9 cellular contexts compared by ENCODE assay signal in the genomic region with DNA sequence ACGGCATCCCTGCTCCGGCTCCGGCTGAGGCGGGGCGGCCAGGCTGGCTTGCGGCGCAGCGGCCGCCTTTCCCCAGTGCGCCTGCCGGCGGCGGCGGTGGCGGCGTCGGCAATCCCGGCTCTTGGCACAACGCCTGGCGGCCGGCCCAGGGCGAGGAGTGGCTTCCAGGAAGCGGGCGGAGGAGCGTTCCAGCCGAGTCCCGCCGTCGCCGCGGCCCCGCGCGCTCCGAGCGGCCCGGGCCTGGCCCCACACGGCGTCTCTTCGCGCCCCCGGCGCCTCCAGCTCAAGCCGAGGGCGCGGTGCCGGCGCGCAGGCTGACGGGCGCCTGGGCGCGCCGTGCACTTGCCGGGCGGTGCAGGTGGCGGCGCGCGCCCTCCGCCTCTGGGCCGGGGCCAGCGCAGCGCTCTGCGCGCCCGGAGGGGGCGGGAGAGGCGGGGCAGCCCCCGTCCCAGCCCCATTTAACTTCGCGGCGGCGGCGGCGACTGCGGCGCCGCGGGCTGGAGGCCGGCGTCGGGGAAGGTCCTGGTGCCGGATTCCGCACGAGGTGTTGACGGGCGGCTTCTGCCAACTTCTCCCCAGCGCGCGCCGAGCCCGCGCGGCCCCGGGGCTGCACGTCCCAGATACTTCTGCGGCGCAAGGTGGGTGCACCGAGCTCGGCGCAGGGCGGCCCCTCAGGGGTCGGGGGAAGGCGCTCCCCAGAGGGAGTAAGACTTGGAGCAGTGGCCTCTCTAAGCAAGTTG.
DNase-seq lines count a peak whose midpoint lies in the region; ATAC-seq and TF ChIP-seq lines count a peak whose summit lies in the region.
"Had no signal": no experiment of that assay in that cellular context is flagged by ENCODE, and none has a peak within 500 bp of the region (broad histone marks: within the 10 kb centered on the region; RNA-seq: fewer than 3 reads in every experiment).

A gene with protein sequence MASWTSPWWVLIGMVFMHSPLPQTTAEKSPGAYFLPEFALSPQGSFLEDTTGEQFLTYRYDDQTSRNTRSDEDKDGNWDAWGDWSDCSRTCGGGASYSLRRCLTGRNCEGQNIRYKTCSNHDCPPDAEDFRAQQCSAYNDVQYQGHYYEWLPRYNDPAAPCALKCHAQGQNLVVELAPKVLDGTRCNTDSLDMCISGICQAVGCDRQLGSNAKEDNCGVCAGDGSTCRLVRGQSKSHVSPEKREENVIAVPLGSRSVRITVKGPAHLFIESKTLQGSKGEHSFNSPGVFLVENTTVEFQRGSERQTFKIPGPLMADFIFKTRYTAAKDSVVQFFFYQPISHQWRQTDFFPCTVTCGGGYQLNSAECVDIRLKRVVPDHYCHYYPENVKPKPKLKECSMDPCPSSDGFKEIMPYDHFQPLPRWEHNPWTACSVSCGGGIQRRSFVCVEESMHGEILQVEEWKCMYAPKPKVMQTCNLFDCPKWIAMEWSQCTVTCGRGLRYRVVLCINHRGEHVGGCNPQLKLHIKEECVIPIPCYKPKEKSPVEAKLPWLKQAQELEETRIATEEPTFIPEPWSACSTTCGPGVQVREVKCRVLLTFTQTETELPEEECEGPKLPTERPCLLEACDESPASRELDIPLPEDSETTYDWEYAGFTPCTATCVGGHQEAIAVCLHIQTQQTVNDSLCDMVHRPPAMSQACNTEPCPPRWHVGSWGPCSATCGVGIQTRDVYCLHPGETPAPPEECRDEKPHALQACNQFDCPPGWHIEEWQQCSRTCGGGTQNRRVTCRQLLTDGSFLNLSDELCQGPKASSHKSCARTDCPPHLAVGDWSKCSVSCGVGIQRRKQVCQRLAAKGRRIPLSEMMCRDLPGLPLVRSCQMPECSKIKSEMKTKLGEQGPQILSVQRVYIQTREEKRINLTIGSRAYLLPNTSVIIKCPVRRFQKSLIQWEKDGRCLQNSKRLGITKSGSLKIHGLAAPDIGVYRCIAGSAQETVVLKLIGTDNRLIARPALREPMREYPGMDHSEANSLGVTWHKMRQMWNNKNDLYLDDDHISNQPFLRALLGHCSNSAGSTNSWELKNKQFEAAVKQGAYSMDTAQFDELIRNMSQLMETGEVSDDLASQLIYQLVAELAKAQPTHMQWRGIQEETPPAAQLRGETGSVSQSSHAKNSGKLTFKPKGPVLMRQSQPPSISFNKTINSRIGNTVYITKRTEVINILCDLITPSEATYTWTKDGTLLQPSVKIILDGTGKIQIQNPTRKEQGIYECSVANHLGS (N-terminal part only) (plus strand): TSS at position 485 of the 740 bp plus-strand sequence. CDS start 1,639 bp downstream, outside the sequence.

- H3K9me3 ChIP-seq in iPS-15b (ENCODE audit: control insufficient read depth, insufficient read depth, low read length): no peaks in the 10 kb centered on the region

- DNase-seq in GM03348 (ENCODE audit: low spot score) (peak; percentile 76), astrocyte of the spinal cord (ENCODE audit: low read depth, low spot score) (peak; percentile 11), retinal pigment epithelial cell (ENCODE audit: low read depth) (no peak)
- DNase-seq in activated effector memory CD4-positive, alpha-beta T cell treated with anti-CD3 and anti-CD28 coated beads, Interleukin-2, amount 50 U/mL, for 16 hours: no peak
- no peak for DNase-seq in activated CD4-positive, CD25-positive, alpha-beta regulatory T cell (lab: John Stamatoyannopoulos, UW)

- peaks cover 44% of the 10 kb centered on the region for H3K27me3 ChIP-seq in iPS-15b (ENCODE audit: control insufficient read depth, insufficient read depth, low read length)

- H3K36me3 ChIP-seq in iPS-15b (ENCODE audit: control insufficient read depth, insufficient read depth, low read length): no peaks in the 10 kb centered on the region

- ATAC-seq in HG03342 (IDR thresholded peaks at IDR 0.05; ENCODE audit: unreplicated experiment): no peak
- no peak for ATAC-seq in HG03135 (IDR thresholded peaks at IDR 0.05; ENCODE audit: unreplicated experiment)
- ATAC-seq: Panc1 had no signal

- H3K4me3 ChIP-seq in astrocyte of the spinal cord (ENCODE audit: low read depth, low read length) (no peak within 1 kb of the TSS), iPS-15b (ENCODE audit: low read depth, low read length) (peak within 1 kb of the TSS; percentile 61), retinal pigment epithelial cell (ENCODE audit: low read length) (peak within 1 kb of the TSS; percentile 59)

- peaks cover 2% of the 10 kb centered on the region for H3K4me1 ChIP-seq in iPS-15b (ENCODE audit: control insufficient read depth, insufficient read depth, low read length)

- in situ Hi-C loops in astrocyte of the spinal cord (cut with HindIII; ENCODE audit: low sequenced_read_pairs): no loop called here

- H3K9ac ChIP-seq in iPS-15b (ENCODE audit: low read depth, low read length): no peak within 1 kb of the TSS

- TF ChIP-seq CTCF in astrocyte of the spinal cord (IDR thresholded peaks at IDR 0.05; ENCODE audit: low read depth, low read length) (no peak), retinal pigment epithelial cell (conservative IDR thresholded peaks at IDR 0.05; ENCODE audit: low read depth, low read length) (no peak)

Comparison
In these comparisons a context has a peak if more than half of its experiments do, and no peak if none do; other contexts are left out.
1. DNase-seq: peak in GM03348 (single experiment) and astrocyte of the spinal cord (single experiment); none in retinal pigment epithelial cell (single experiment), activated effector memory CD4-positive, alpha-beta T cell treated with anti-CD3 and anti-CD28 coated beads, Interleukin-2, amount 50 U/mL, for 16 hours (single experiment) and activated CD4-positive, CD25-positive, alpha-beta regulatory T cell (0 of 4).